ENCODE assay signal across 34 cellular contexts in the genomic region with DNA sequence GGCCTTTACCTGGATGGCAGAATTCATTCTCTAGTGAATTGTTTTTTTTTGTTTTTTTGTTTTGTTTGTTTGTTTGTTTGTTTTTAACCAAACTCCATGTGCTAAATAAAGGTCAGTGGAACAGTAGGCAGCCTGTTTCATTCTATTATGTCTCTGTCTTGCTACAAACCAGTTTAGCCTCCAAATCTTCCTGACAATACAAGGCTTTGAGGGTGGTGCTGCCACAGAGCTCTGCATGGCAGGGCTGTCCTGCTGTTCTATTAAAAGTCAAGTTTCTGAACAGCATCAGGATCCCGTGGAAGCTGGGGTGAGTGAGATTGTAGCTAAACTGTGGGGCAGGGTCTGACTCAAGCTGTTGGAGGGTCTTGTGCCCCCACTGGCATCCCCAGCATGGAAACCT.
"Had no signal": no experiment of that assay in that cellular context is flagged by ENCODE, and none has a peak within 500 bp of the region (broad histone marks: within the 10 kb centered on the region; RNA-seq: fewer than 3 reads in every experiment).

No MANE protein-coding gene starts in this region.

- H3K27me3 Mint-ChIP-seq: activated B cell treated with CpG ODN at 0.5 μM for 24 hours; activated CD4-positive, alpha-beta T cell treated with anti-CD3 and anti-CD28 coated beads, Interleukin-2, amount 10 ng/mL, durations not matched to agents 24 days and 14 days; T-helper 17 cell had no signal

- H3K4me1 Mint-ChIP-seq: activated B cell treated with CpG ODN at 0.5 μM for 24 hours; activated CD4-positive, alpha-beta T cell treated with anti-CD3 and anti-CD28 coated beads for 36 hours; activated CD4-positive, alpha-beta T cell treated with anti-CD3 and anti-CD28 coated beads, Interleukin-2, amount 10 ng/mL, durations not matched to agents 24 days and 14 days; activated CD8-positive, alpha-beta memory T cell treated with anti-CD3 and anti-CD28 coated beads, Interleukin-2, amount 10 ng/mL, durations not matched to agents 7 days and 5 days; activated naive CD4-positive, alpha-beta T cell treated with anti-CD3 and anti-CD28 coated beads, Interleukin-2, amount 50 U/mL, for 24 hours; activated naive CD8-positive, alpha-beta T cell treated with anti-CD3 and anti-CD28 coated beads for 36 hours; activated naive CD8-positive, alpha-beta T cell treated with anti-CD3 and anti-CD28 coated beads, Interleukin-2, amount 50 U/mL, for 24 hours had no signal

- DNase-seq: activated B cell treated with CpG ODN at 0.5 μM for 24 hours; activated CD4-positive, alpha-beta memory T cell treated with anti-CD3 and anti-CD28 coated beads for 36 hours; activated CD4-positive, alpha-beta T cell treated with anti-CD3 and anti-CD28 coated beads for 36 hours; activated CD4-positive, alpha-beta T cell treated with anti-CD3 and anti-CD28 coated beads, Interleukin-2, amount 10 ng/mL, durations not matched to agents 24 days and 14 days; activated CD4-positive, CD25-positive, alpha-beta regulatory T cell treated with anti-CD3 and anti-CD28 coated beads, Interleukin-2, amount 50 U/mL, for 72 hours; activated CD8-positive, alpha-beta memory T cell treated with anti-CD3 and anti-CD28 coated beads, Interleukin-2, amount 10 ng/mL, durations not matched to agents 7 days and 5 days; activated CD8-positive, alpha-beta memory T cell treated with anti-CD3 and anti-CD28 coated beads, Interleukin-2, amount 50 U/mL, for 4 hours; activated CD8-positive, alpha-beta T cell treated with anti-CD3 and anti-CD28 coated beads, Interleukin-2, amount 10 ng/mL, durations not matched to agents 7 days and 5 days; activated effector memory CD4-positive, alpha-beta T cell treated with anti-CD3 and anti-CD28 coated beads, Interleukin-2, amount 50 U/mL, for 16 hours; activated naive CD4-positive, alpha-beta T cell treated with anti-CD3 and anti-CD28 coated beads for 36 hours; activated naive CD8-positive, alpha-beta T cell treated with anti-CD3 and anti-CD28 coated beads for 36 hours; activated naive CD8-positive, alpha-beta T cell treated with anti-CD3 and anti-CD28 coated beads, Interleukin-2, amount 50 U/mL, for 24 hours; activated T-cell treated with anti-CD3 and anti-CD28 coated beads, Interleukin-2, amount 50 U/mL, for 1 hour; activated T-cell treated with anti-CD3 and anti-CD28 coated beads, Interleukin-2, amount 50 U/mL, for 48 hours; adrenal gland; amygdala; aorta; body of pancreas; caudate nucleus; cortex of kidney; dermis blood vessel endothelial cell; effector CD4-positive, alpha-beta T cell; effector memory CD8-positive, alpha-beta T cell; esophagus squamous epithelium; foreskin melanocyte; T-helper 1 cell; T-helper 17 cell; T1000; WERI-Rb-1 had no signal

- H3K36me3 ChIP-seq: adrenal gland, esophagus squamous epithelium, gastroesophageal sphincter, WERI-Rb-1 had no signal

- ATAC-seq: activated CD4-positive, alpha-beta T cell treated with anti-CD3 and anti-CD28 coated beads for 36 hours; activated CD8-positive, alpha-beta memory T cell treated with anti-CD3 and anti-CD28 coated beads, Interleukin-2, amount 10 ng/mL, durations not matched to agents 7 days and 5 days; activated CD8-positive, alpha-beta T cell treated with anti-CD3 and anti-CD28 coated beads, Interleukin-2, amount 10 ng/mL, durations not matched to agents 7 days and 5 days; activated naive CD8-positive, alpha-beta T cell treated with anti-CD3 and anti-CD28 coated beads, Interleukin-2, amount 50 U/mL, for 24 hours; body of pancreas; effector memory CD8-positive, alpha-beta T cell; gastroesophageal sphincter; T-helper 17 cell had no signal

- H3K27me3 ChIP-seq: adrenal gland, body of pancreas, esophagus squamous epithelium, gastroesophageal sphincter had no signal

- H3K4me3 Mint-ChIP-seq: activated B cell treated with CpG ODN at 0.5 μM for 24 hours; activated CD4-positive, alpha-beta memory T cell treated with anti-CD3 and anti-CD28 coated beads for 36 hours; activated CD4-positive, alpha-beta T cell treated with anti-CD3 and anti-CD28 coated beads for 36 hours; activated CD4-positive, alpha-beta T cell treated with anti-CD3 and anti-CD28 coated beads, Interleukin-2, amount 10 ng/mL, durations not matched to agents 24 days and 14 days; activated CD8-positive, alpha-beta memory T cell treated with anti-CD3 and anti-CD28 coated beads, Interleukin-2, amount 10 ng/mL, durations not matched to agents 7 days and 5 days; activated CD8-positive, alpha-beta T cell treated with anti-CD3 and anti-CD28 coated beads, Interleukin-2, amount 10 ng/mL, durations not matched to agents 7 days and 5 days; activated naive CD4-positive, alpha-beta T cell treated with anti-CD3 and anti-CD28 coated beads for 36 hours; activated naive CD4-positive, alpha-beta T cell treated with anti-CD3 and anti-CD28 coated beads, Interleukin-2, amount 50 U/mL, for 24 hours; activated naive CD8-positive, alpha-beta T cell treated with anti-CD3 and anti-CD28 coated beads for 36 hours; activated naive CD8-positive, alpha-beta T cell treated with anti-CD3 and anti-CD28 coated beads, Interleukin-2, amount 50 U/mL, for 24 hours; activated T-helper 1 cell treated with anti-CD3 and anti-CD28 coated beads, Interleukin-12 subunit alpha, Interleukin-12 subunit beta, Interleukin-2, Interleukin-4 antibody, amounts not matched to agents 30 ng/mL and 10 ng/mL and 1 ng/mL, durations not matched to agents 14 hours and 24 hours and 36 hours; effector memory CD8-positive, alpha-beta T cell; T-helper 17 cell; T-helper 2 cell treated with Interferon-gamma antibody and Interleukin-4, amounts not matched to agents 5 μg/mL and 100 μg/mL, for 36 hours had no signal

- H3K27ac ChIP-seq: adrenal gland, body of pancreas, esophagus squamous epithelium, gastroesophageal sphincter, WERI-Rb-1 had no signal

- H3K27ac Mint-ChIP-seq: activated B cell treated with CpG ODN at 0.5 μM for 24 hours; activated CD4-positive, alpha-beta memory T cell treated with anti-CD3 and anti-CD28 coated beads for 36 hours; activated CD4-positive, alpha-beta T cell treated with anti-CD3 and anti-CD28 coated beads for 36 hours; activated CD4-positive, alpha-beta T cell treated with anti-CD3 and anti-CD28 coated beads, Interleukin-2, amount 10 ng/mL, durations not matched to agents 24 days and 14 days; activated CD8-positive, alpha-beta memory T cell treated with anti-CD3 and anti-CD28 coated beads, Interleukin-2, amount 10 ng/mL, durations not matched to agents 7 days and 5 days; activated CD8-positive, alpha-beta T cell treated with anti-CD3 and anti-CD28 coated beads, Interleukin-2, amount 10 ng/mL, durations not matched to agents 7 days and 5 days; activated naive CD4-positive, alpha-beta T cell treated with anti-CD3 and anti-CD28 coated beads for 36 hours; activated naive CD4-positive, alpha-beta T cell treated with anti-CD3 and anti-CD28 coated beads, Interleukin-2, amount 50 U/mL, for 24 hours; activated naive CD8-positive, alpha-beta T cell treated with anti-CD3 and anti-CD28 coated beads for 36 hours; activated naive CD8-positive, alpha-beta T cell treated with anti-CD3 and anti-CD28 coated beads, Interleukin-2, amount 50 U/mL, for 24 hours; activated T-helper 1 cell treated with anti-CD3 and anti-CD28 coated beads, Interleukin-12 subunit alpha, Interleukin-12 subunit beta, Interleukin-2, Interleukin-4 antibody, amounts not matched to agents 30 ng/mL and 10 ng/mL and 1 ng/mL, durations not matched to agents 14 hours and 24 hours and 36 hours; activated T-helper 2 cell treated with anti-CD3 and anti-CD28 coated beads, Interferon-gamma antibody, Interleukin-2, Interleukin-4, amounts not matched to agents 10 μg/mL and 5 μg/mL and 100 μg/mL, durations not matched to agents 14 hours and 24 hours and 36 hours; effector memory CD8-positive, alpha-beta T cell; T-helper 17 cell; T-helper 2 cell treated with Interferon-gamma antibody and Interleukin-4, amounts not matched to agents 5 μg/mL and 100 μg/mL, for 36 hours had no signal

- H3K36me3 Mint-ChIP-seq: activated CD4-positive, alpha-beta memory T cell treated with anti-CD3 and anti-CD28 coated beads for 36 hours; activated CD8-positive, alpha-beta memory T cell treated with anti-CD3 and anti-CD28 coated beads, Interleukin-2, amount 10 ng/mL, durations not matched to agents 7 days and 5 days; activated naive CD4-positive, alpha-beta T cell treated with anti-CD3 and anti-CD28 coated beads, Interleukin-2, amount 50 U/mL, for 24 hours had no signal

- H3K4me1 ChIP-seq: adrenal gland, body of pancreas, esophagus squamous epithelium, gastroesophageal sphincter had no signal

- H3K9me3 ChIP-seq: adrenal gland, body of pancreas had no signal

- H3K4me3 ChIP-seq: adrenal gland, body of pancreas, esophagus squamous epithelium, gastroesophageal sphincter had no signal
